ENCODE assay signal across 8 cellular contexts in the genomic region with DNA sequence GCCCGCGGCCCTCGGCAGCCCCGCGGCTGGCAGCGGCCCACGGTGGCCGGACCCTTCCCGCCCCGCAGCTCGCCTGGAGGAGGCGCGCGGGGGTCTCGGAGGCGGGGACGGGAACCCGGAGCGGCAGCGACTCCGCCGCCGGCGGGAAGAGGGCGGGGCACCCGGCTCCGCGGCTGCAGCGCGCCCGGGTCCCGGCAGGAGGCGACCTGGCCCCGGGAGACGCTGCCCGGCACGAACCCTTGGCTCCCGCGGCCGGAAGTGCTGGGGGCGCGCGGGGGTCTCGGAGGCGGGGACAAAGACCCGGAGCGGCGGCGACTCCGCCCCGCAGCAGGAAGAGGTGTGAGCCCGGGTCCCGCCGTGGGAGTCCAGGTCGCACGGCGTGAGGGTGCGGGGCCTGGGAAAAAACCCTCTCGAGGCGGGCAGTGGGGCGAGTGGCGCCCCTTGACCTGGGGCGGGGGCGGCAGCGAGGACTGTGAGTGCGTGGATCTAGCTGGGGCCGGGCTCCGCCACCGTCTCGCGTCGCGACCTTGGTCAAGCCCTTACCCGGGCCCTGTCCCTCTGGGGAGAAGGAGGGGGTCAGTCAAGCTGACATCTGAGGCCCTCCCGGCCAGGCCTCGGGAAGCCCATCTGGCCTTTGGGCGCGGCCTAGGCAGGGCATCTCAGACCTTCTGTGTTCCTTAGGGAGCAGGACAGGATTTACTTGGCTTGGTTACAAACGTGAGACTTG. TPM values are rescaled to one million over a fixed set of nuclear protein-coding genes. Genes with fewer than 3 reads are reported as not detected.
DNase-seq lines count a peak whose midpoint lies in the region; ATAC-seq and TF ChIP-seq lines count a peak whose summit lies in the region.

A gene (minus strand): TSS at position 151 of the 727 bp plus-strand sequence. CDS start 230 bp downstream, outside the sequence.

- H3K27me3 ChIP-seq in HUES6 (ENCODE audit: control insufficient read depth, insufficient read depth, low read length): no peaks in the 10 kb centered on the region

- peak within 1 kb of the TSS; percentile 75 for H3K9ac ChIP-seq in HUES6 (ENCODE audit: low read length)

- peak within 1 kb of the TSS; percentile 85 to 91 (median 88) for H3K4me3 Mint-ChIP-seq in nephron
- H3K4me3 Mint-ChIP-seq in stimulated activated naive CD8-positive, alpha-beta T cell treated with anti-CD3 and anti-CD28 coated beads, Interleukin-15, Interleukin-2, amounts not matched to agents 100 ng/mL and 50 ng/mL, for 24 hours: peak within 1 kb of the TSS; percentile 86

- peaks cover 5% of the 10 kb centered on the region for H3K4me1 Mint-ChIP-seq in nephron
- H3K4me1 Mint-ChIP-seq in stimulated activated naive CD8-positive, alpha-beta T cell treated with anti-CD3 and anti-CD28 coated beads, Interleukin-15, Interleukin-2, amounts not matched to agents 100 ng/mL and 50 ng/mL, for 24 hours (ENCODE audit: low read depth): peaks cover 18% of the 10 kb centered on the region

- H3K27ac ChIP-seq in HUES6 (ENCODE audit: low read depth, low read length): peak within 1 kb of the TSS; percentile 69; the same call in 1 of the 2 replicates

- H3K9me3 Mint-ChIP-seq in nephron: no peaks in the 10 kb centered on the region
- H3K9me3 Mint-ChIP-seq in stimulated activated naive CD8-positive, alpha-beta T cell treated with anti-CD3 and anti-CD28 coated beads, Interleukin-15, Interleukin-2, amounts not matched to agents 100 ng/mL and 50 ng/mL, for 24 hours: no peaks in the 10 kb centered on the region

- no peaks in the 10 kb centered on the region for H3K36me3 ChIP-seq in HUES6 (ENCODE audit: control insufficient read depth, insufficient read depth, low read length)

- no peaks in the 10 kb centered on the region for H3K9me3 ChIP-seq in HUES6 (ENCODE audit: control insufficient read depth, insufficient read depth, low read depth, low read length)

- H3K27me3 Mint-ChIP-seq in nephron (ENCODE audit: low read depth): peaks cover 10% of the 10 kb centered on the region
- no peaks in the 10 kb centered on the region for H3K27me3 Mint-ChIP-seq in stimulated activated naive CD8-positive, alpha-beta T cell treated with anti-CD3 and anti-CD28 coated beads, Interleukin-15, Interleukin-2, amounts not matched to agents 100 ng/mL and 50 ng/mL, for 24 hours

- DNase-seq in COLO829 (ENCODE audit: low spot score) (peak; percentile 55), RKO (ENCODE audit: low spot score) (peak; percentile 57), fibroblast of the aortic adventitia (ENCODE audit: low read depth) (peak; percentile 42)
- DNase-seq in activated T-helper 9 cell treated with anti-CD3 and anti-CD28 coated beads, Interleukin-2, amount 50 U/mL, for 16 hours (ENCODE audit: low read depth): peak; percentile 67

- H3K4me3 ChIP-seq in HUES6 (ENCODE audit: low read depth, low read length) (peak within 1 kb of the TSS; percentile 98), fibroblast of the aortic adventitia (ENCODE audit: low read depth, low read length) (peak within 1 kb of the TSS; percentile 75)

- no peaks in the 10 kb centered on the region for H3K36me3 Mint-ChIP-seq in nephron (ENCODE audit: low read depth)
- H3K36me3 Mint-ChIP-seq in stimulated activated naive CD8-positive, alpha-beta T cell treated with anti-CD3 and anti-CD28 coated beads, Interleukin-15, Interleukin-2, amounts not matched to agents 100 ng/mL and 50 ng/mL, for 24 hours (ENCODE audit: low read depth): no peaks in the 10 kb centered on the region

- peak; percentile 58 for TF ChIP-seq CTCF in fibroblast of the aortic adventitia (IDR thresholded peaks at IDR 0.05; ENCODE audit: insufficient read depth, low read length)
- TF ChIP-seq CTCF in nephron (IDR thresholded peaks at IDR 0.05; ENCODE audit: unreplicated experiment in 3 of 3): peak; percentile 79 to 84 (median 80)

- peak; percentile 76 for ATAC-seq in GM19455 (IDR thresholded peaks at IDR 0.05; ENCODE audit: unreplicated experiment)

- peak within 1 kb of the TSS; percentile 74 to 90 (median 81) for H3K27ac Mint-ChIP-seq in nephron
- H3K27ac Mint-ChIP-seq in stimulated activated naive CD8-positive, alpha-beta T cell treated with anti-CD3 and anti-CD28 coated beads, Interleukin-15, Interleukin-2, amounts not matched to agents 100 ng/mL and 50 ng/mL, for 24 hours: peak within 1 kb of the TSS; percentile 61

- peaks cover 24% of the 10 kb centered on the region; the same call in 1 of the 2 replicates for H3K4me1 ChIP-seq in HUES6 (ENCODE audit: control insufficient read depth, insufficient read depth, low read length)

RNA-seq across cellular contexts. Expression of the gene that starts here (rescaled TPM):
- 2.3 and 4.3 TPM in 2 replicates for total RNA-seq in fibroblast of the aortic adventitia (ENCODE audit: low replicate concordance)

Comparison
In these comparisons a context has a peak if more than half of its experiments do, and no peak if none do; other contexts are left out.
1. Peak in every context shown above with its lines: DNase-seq, ATAC-seq, H3K4me3 ChIP-seq and H3K27ac ChIP-seq.